Comparison of ENCODE assay signal across 3 cellular contexts in genomic region chr5:174252121-174252520, GRCh38.
"Had no signal": no experiment of that assay in that cellular context is flagged by ENCODE, and none has a peak within 500 bp of the region (broad histone marks: within the 10 kb centered on the region; RNA-seq: fewer than 3 reads in every experiment).

No MANE protein-coding gene starts in this region.

- DNase-seq: GDM1, GF-D8 had no signal

- H3K4me3 ChIP-seq: GM12878 had no signal

- ATAC-seq: GM12878 had no signal
